Comparison of ENCODE assay signal across 1 cellular context in the genomic region with DNA sequence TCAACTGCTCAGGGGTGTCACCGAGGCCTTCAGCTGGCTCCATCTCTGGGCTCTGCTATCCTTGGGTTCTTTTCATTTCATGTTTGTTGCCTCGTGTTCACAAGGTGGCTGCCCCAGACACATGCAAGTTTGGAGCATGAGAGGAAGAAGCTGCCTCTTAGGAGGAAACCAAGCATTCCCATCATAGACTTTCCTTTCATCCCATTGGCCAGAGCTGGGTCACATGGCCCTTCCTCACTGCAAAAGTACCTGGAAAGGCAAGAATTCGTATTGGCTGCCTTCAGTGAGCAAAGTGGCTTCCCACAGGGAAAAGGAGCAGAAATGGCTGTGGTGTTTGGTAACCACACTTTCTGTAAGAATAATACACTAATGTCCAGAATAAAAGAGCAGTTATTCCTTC.
TF ChIP-seq lines count a peak whose summit lies in the region.

No MANE protein-coding gene starts in this region.

TF ChIP-seq in K562, 482 proteins besides CTCF, POLR2A, EP300 and RAD21 (continued from another document):
- TF ChIP-seq, protein P1, sequence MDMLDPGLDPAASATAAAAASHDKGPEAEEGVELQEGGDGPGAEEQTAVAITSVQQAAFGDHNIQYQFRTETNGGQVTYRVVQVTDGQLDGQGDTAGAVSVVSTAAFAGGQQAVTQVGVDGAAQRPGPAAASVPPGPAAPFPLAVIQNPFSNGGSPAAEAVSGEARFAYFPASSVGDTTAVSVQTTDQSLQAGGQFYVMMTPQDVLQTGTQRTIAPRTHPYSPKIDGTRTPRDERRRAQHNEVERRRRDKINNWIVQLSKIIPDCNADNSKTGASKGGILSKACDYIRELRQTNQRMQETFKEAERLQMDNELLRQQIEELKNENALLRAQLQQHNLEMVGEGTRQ (CRISPR knock-in tag; IDR thresholded peaks at IDR 0.05): peak; percentile 86
- TF ChIP-seq ZNF431 (CRISPR knock-in tag; IDR thresholded peaks at IDR 0.05) (no peak), ZNF707 (CRISPR knock-in tag; conservative IDR thresholded peaks at IDR 0.05) (no peak)
